In genomic region chr12:52947738-52948423, GRCh38 we compare ENCODE assay signal across 1 cellular context.
TF ChIP-seq lines count a peak whose summit lies in the region.

No MANE protein-coding gene starts in this region.

TF ChIP-seq in SK-N-SH, 30 proteins besides CTCF, POLR2A, EP300 and RAD21 (continued from another document):
- no peak for TF ChIP-seq IRF3 (IDR thresholded peaks at IDR 0.05; ENCODE audit: low read depth, low read length)
